1 cellular context compared by ENCODE assay signal in the genomic region with DNA sequence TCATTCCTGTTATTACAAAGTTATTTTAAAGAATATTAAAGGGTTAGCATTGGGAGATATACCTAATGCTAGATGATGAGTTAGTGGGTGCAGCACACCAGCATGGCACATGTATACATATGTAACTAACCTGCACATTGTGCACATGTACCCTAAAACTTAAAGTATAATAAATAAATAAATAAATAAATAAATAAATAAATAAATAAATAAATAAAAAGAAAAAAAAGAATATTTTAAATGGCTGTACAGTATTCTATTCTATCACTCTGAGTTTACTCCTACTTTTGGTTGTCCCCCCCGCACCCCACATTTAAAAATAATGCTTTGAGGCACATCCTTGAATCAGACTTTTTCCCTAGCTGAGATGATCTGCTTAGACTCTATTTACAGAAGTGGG.
A peak's percentile ranks its signal among the peaks of the same experiment; 100 is the strongest.
TF ChIP-seq lines count a peak whose summit lies in the region.
"Not testable (repeated sequence)": the region's sequence is repeated elsewhere in the genome, so short reads cannot be mapped to it uniquely, and the experiment has no call there.

No MANE protein-coding gene starts in this region.

- not testable (repeated sequence) for H3K27ac ChIP-seq in HEK293 (ENCODE audit: extremely low read depth, low read depth, low read length)

- TF ChIP-seq CTCF in HEK293 (tag by site-specific recombination; IDR thresholded peaks at IDR 0.05): not testable (repeated sequence)

- H3K4me3 ChIP-seq in HEK293 (ENCODE audit: low read depth, low read length): not testable (repeated sequence)

- not testable (repeated sequence) for H3K9me3 ChIP-seq in HEK293 (ENCODE audit: control insufficient read depth, insufficient read depth, low read depth, low read length)

- not testable (repeated sequence) for H3K36me3 ChIP-seq in HEK293 (ENCODE audit: control insufficient read depth in 2 of 2, insufficient read depth in 1 of 2, low read length in 2 of 2)

- not testable (repeated sequence) for H3K4me1 ChIP-seq in HEK293 (ENCODE audit: control insufficient read depth, insufficient read depth, low read length)

- POLR2A ChIA-PET in HEK293 (lab: Yijun Ruan, JAX): not testable (repeated sequence)

- CTCF ChIA-PET in HEK293 (lab: Yijun Ruan, JAX): not testable (repeated sequence)

TF ChIP-seq in HEK293, 187 proteins besides CTCF, POLR2A, EP300 and RAD21 (continues in another document):
- peak; percentile 86 for TF ChIP-seq ZNF560 (tag by site-specific recombination; IDR thresholded peaks at IDR 0.05; ENCODE audit: borderline replicate concordance)
- TF ChIP-seq ZNF404 (tag by site-specific recombination; IDR thresholded peaks at IDR 0.05): 0 out of 2 replicates have a peak, but pooled peaks have one; percentile 55
- TF ChIP-seq GLI2 (tag by site-specific recombination; IDR thresholded peaks at IDR 0.05; ENCODE audit: borderline replicate concordance, low read depth): peak; percentile 47; the same call in 1 of the 2 replicates
- peak; percentile 73 for TF ChIP-seq ZBTB21 (tag by site-specific recombination; IDR thresholded peaks at IDR 0.05)
- TF ChIP-seq ZNF266 (tag by site-specific recombination; IDR thresholded peaks at IDR 0.05; ENCODE audit: low read depth): peak; percentile 88
- peak; percentile 75; the same call in 1 of the 2 replicates for TF ChIP-seq ZNF558 (tag by site-specific recombination; IDR thresholded peaks at IDR 0.05)
- TF ChIP-seq, protein P1, sequence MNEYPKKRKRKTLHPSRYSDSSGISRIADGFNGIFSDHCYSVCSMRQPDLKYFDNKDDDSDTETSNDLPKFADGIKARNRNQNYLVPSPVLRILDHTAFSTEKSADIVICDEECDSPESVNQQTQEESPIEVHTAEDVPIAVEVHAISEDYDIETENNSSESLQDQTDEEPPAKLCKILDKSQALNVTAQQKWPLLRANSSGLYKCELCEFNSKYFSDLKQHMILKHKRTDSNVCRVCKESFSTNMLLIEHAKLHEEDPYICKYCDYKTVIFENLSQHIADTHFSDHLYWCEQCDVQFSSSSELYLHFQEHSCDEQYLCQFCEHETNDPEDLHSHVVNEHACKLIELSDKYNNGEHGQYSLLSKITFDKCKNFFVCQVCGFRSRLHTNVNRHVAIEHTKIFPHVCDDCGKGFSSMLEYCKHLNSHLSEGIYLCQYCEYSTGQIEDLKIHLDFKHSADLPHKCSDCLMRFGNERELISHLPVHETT (tag by site-specific recombination; IDR thresholded peaks at IDR 0.05): 0 out of 2 replicates have a peak, but pooled peaks have one; percentile 55
- TF ChIP-seq ZNF510 (tag by site-specific recombination; IDR thresholded peaks at IDR 0.05; ENCODE audit: insufficient replicate concordance): peak; percentile 82
- TF ChIP-seq ZNF529 (tag by site-specific recombination; IDR thresholded peaks at IDR 0.05; ENCODE audit: insufficient replicate concordance): peak; percentile 11
- peak; percentile 90 for TF ChIP-seq ZNF433 (tag by site-specific recombination; IDR thresholded peaks at IDR 0.05; ENCODE audit: low read depth)
- TF ChIP-seq ZNF791 (tag by site-specific recombination; IDR thresholded peaks at IDR 0.05): peak; percentile 74
- TF ChIP-seq ZNF555 (tag by site-specific recombination; conservative IDR thresholded peaks at IDR 0.05): peak; percentile 96
- 0 out of 2 replicates have a peak, but pooled peaks have one; percentile 66 for TF ChIP-seq ZNF514 (tag by site-specific recombination; IDR thresholded peaks at IDR 0.05)
- peak; percentile 84; the same call in 1 of the 2 replicates for TF ChIP-seq ZNF202 (tag by site-specific recombination; IDR thresholded peaks at IDR 0.05; ENCODE audit: borderline replicate concordance)
- TF ChIP-seq, protein P2, sequence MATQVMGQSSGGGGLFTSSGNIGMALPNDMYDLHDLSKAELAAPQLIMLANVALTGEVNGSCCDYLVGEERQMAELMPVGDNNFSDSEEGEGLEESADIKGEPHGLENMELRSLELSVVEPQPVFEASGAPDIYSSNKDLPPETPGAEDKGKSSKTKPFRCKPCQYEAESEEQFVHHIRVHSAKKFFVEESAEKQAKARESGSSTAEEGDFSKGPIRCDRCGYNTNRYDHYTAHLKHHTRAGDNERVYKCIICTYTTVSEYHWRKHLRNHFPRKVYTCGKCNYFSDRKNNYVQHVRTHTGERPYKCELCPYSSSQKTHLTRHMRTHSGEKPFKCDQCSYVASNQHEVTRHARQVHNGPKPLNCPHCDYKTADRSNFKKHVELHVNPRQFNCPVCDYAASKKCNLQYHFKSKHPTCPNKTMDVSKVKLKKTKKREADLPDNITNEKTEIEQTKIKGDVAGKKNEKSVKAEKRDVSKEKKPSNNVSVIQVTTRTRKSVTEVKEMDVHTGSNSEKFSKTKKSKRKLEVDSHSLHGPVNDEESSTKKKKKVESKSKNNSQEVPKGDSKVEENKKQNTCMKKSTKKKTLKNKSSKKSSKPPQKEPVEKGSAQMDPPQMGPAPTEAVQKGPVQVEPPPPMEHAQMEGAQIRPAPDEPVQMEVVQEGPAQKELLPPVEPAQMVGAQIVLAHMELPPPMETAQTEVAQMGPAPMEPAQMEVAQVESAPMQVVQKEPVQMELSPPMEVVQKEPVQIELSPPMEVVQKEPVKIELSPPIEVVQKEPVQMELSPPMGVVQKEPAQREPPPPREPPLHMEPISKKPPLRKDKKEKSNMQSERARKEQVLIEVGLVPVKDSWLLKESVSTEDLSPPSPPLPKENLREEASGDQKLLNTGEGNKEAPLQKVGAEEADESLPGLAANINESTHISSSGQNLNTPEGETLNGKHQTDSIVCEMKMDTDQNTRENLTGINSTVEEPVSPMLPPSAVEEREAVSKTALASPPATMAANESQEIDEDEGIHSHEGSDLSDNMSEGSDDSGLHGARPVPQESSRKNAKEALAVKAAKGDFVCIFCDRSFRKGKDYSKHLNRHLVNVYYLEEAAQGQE (tag by site-specific recombination; IDR thresholded peaks at IDR 0.05): peak; percentile 73; the same call in 1 of the 2 replicates
- TF ChIP-seq, protein P3, sequence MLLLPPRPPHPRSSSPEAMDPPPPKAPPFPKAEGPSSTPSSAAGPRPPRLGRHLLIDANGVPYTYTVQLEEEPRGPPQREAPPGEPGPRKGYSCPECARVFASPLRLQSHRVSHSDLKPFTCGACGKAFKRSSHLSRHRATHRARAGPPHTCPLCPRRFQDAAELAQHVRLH (tag by site-specific recombination; IDR thresholded peaks at IDR 0.05): peak; percentile 44; the same call in 1 of the 2 replicates
- TF ChIP-seq, protein P4, sequence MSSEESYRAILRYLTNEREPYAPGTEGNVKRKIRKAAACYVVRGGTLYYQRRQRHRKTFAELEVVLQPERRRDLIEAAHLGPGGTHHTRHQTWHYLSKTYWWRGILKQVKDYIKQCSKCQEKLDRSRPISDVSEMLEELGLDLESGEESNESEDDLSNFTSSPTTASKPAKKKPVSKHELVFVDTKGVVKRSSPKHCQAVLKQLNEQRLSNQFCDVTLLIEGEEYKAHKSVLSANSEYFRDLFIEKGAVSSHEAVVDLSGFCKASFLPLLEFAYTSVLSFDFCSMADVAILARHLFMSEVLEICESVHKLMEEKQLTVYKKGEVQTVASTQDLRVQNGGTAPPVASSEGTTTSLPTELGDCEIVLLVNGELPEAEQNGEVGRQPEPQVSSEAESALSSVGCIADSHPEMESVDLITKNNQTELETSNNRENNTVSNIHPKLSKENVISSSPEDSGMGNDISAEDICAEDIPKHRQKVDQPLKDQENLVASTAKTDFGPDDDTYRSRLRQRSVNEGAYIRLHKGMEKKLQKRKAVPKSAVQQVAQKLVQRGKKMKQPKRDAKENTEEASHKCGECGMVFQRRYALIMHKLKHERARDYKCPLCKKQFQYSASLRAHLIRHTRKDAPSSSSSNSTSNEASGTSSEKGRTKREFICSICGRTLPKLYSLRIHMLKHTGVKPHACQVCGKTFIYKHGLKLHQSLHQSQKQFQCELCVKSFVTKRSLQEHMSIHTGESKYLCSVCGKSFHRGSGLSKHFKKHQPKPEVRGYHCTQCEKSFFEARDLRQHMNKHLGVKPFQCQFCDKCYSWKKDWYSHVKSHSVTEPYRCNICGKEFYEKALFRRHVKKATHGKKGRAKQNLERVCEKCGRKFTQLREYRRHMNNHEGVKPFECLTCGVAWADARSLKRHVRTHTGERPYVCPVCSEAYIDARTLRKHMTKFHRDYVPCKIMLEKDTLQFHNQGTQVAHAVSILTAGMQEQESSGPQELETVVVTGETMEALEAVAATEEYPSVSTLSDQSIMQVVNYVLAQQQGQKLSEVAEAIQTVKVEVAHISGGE (tag by site-specific recombination; conservative IDR thresholded peaks at IDR 0.05; ENCODE audit: low read depth): peak; percentile 89
- peak; percentile 95 for TF ChIP-seq ZNF394 (tag by site-specific recombination; IDR thresholded peaks at IDR 0.05; ENCODE audit: borderline replicate concordance)
- TF ChIP-seq ZNF426 (tag by site-specific recombination; IDR thresholded peaks at IDR 0.05): peak; percentile 97
- 0 out of 2 replicates have a peak, but pooled peaks have one; percentile 25 for TF ChIP-seq ZNF223 (tag by site-specific recombination; IDR thresholded peaks at IDR 0.05)
- TF ChIP-seq ZNF623 (tag by site-specific recombination; IDR thresholded peaks at IDR 0.05): peak; percentile 83
- TF ChIP-seq ZNF138 (tag by site-specific recombination; IDR thresholded peaks at IDR 0.05; ENCODE audit: borderline replicate concordance): peak; percentile 67; the same call in 1 of the 2 replicates
- TF ChIP-seq ZNF341 (tag by site-specific recombination; IDR thresholded peaks at IDR 0.05; ENCODE audit: low read depth): peak; percentile 20; the same call in 1 of the 2 replicates
- TF ChIP-seq ZBTB8A (tag by site-specific recombination; IDR thresholded peaks at IDR 0.05): peak; percentile 85
- 0 out of 2 replicates have a peak, but pooled peaks have one; percentile 29 for TF ChIP-seq ZNF354C (tag by site-specific recombination; IDR thresholded peaks at IDR 0.05; ENCODE audit: borderline replicate concordance, low read depth)
- 0 out of 2 replicates have a peak, but pooled peaks have one; percentile 37 for TF ChIP-seq ZNF629 (tag by site-specific recombination; IDR thresholded peaks at IDR 0.05)
- 0 out of 2 replicates have a peak, but pooled peaks have one; percentile 51 for TF ChIP-seq ZNF292 (tag by site-specific recombination; IDR thresholded peaks at IDR 0.05; ENCODE audit: borderline replicate concordance, low read depth)
